ENCODE assay signal across 20 cellular contexts in the genomic region with DNA sequence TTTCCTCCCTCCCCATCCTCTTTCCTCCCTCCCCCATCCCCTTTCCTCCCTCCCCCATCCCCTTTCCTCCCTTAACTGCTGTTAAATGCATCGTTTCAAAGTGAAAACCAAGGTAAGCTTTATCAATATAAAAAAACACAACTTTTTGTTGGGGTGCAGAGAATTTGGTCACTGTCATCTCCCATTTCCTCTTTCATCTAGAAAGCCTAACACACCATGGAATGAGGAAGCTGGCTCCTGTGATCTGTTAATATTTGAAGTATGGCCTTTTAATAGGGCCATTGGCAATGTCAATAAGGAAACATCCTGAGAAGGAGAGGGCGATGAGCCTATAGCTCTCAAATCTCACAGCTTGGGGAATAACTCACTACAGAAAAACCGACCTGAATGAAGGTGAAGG. TPM values are rescaled to one million over a fixed set of nuclear protein-coding genes. Genes with fewer than 3 reads are reported as not detected.
DNase-seq lines count a peak whose midpoint lies in the region; ATAC-seq, FAIRE-seq and TF ChIP-seq lines count a peak whose summit lies in the region.
"Had no signal": no experiment of that assay in that cellular context is flagged by ENCODE, and none has a peak within 500 bp of the region (broad histone marks: within the 10 kb centered on the region; RNA-seq: fewer than 3 reads in every experiment).

No MANE protein-coding gene starts in this region.

- no peaks in the 10 kb centered on the region for H4K20me1 ChIP-seq in GM12878 (ENCODE audit: control insufficient read depth, insufficient read depth)

- H3K36me3 ChIP-seq in GM12878 (ENCODE audit: control insufficient read depth in 2 of 2, insufficient read depth in 2 of 2, low read length in 1 of 2) = no peaks in the 10 kb centered on the region
- H3K36me3 ChIP-seq: SJCRH30, thyroid gland had no signal

- no peak overlapping the region for H3K4me3 ChIP-seq in GM12878
- H3K4me3 ChIP-seq: SJCRH30, smooth muscle cell, thyroid gland had no signal

- no peak overlapping the region for H3K9ac ChIP-seq in GM12878 (ENCODE audit: control insufficient read depth, insufficient read depth, low read length)

- TF ChIP-seq EP300 in GM12878 (IDR thresholded peaks at IDR 0.05; ENCODE audit: borderline replicate concordance in 1 of 2, control insufficient read depth in 1 of 2, low read depth in 2 of 2, low read length in 2 of 2) = no peak

- RAD21 ChIA-PET in GM12878 (lab: Charles Lee; ENCODE audit: unreplicated experiment) = interaction anchor here (0.6 to 1.2 kb wide), 2 partner anchors 58 to 73 kb away, joined by 3 to 4 read pairs; no protein-coding TSS in a partner anchor

- H3K4me1 ChIP-seq in GM12878 (ENCODE audit: control insufficient read depth, insufficient read depth, low read length) = peaks cover 11% of the 10 kb centered on the region
- H3K4me1 ChIP-seq: SJCRH30, thyroid gland had no signal

- CTCF ChIA-PET in GM12878 (lab: Yijun Ruan, JAX) = interaction anchor here (1.3 to 4.2 kb wide), 2 partner anchors 13 to 59 kb away, joined by 4 to 58 read pairs; no protein-coding TSS in a partner anchor

- intact Hi-C loops in GM12878 (cut with micrococcal nuclease; ENCODE audit: unreplicated experiment) (no loop called here), cardiac septum (cut with DNase I) (no loop called here)

- no peaks in the 10 kb centered on the region for H3K9me3 ChIP-seq in GM12878 (replicated peaks; ENCODE audit: control insufficient read depth, insufficient read depth, low read length)
- H3K9me3 ChIP-seq: SJCRH30, thyroid gland had no signal

- TF ChIP-seq RAD21 in GM12878 (IDR thresholded peaks at IDR 0.05; ENCODE audit: insufficient read depth, low read depth, low read length) = no peak

- no TSS peak for BruUV-seq in GM12878 (replicated peaks; lab: Mats Ljungman, UMichigan)

- POLR2A ChIA-PET in GM12878 (lab: Charles Lee) = interaction anchor here (0.6 to 5.5 kb wide), 2 partner anchors 28 to 193 kb away, joined by 4 to 23 read pairs; no protein-coding TSS in a partner anchor

- no peak for TF ChIP-seq POLR2A in GM12878 (IDR thresholded peaks at IDR 0.05; ENCODE audit: low read depth, low read length)

- no peak for TF ChIP-seq CTCF in GM12878 (IDR thresholded peaks at IDR 0.05 in 2 of 3, conservative IDR thresholded peaks at IDR 0.05 in 1 of 3; ENCODE audit: control insufficient read depth in 2 of 3, extremely low read depth in 1 of 3, insufficient read depth in 1 of 3, low read depth in 3 of 3, low read length in 3 of 3)

- no peak for FAIRE-seq in GM12878 (lab: Jason Lieb, UNC)
- FAIRE-seq: A204.1, H1 had no signal

- H3K4me2 ChIP-seq in GM12878 (ENCODE audit: control insufficient read depth, insufficient read depth) = no peak overlapping the region
- H3K4me2 ChIP-seq: smooth muscle cell had no signal

- 40% methylated on average over 3 of the region's 3 CpGs for WGBS in GM12878 (ENCODE audit: insufficient coverage, insufficient replicate concordance, low lambda C conversion rate, missing lambda C conversion rate)

- no peaks in the 10 kb centered on the region for H3K27me3 ChIP-seq in GM12878 (replicated peaks in 1 of 2; ENCODE audit: control insufficient read depth in 2 of 2, insufficient read depth in 2 of 2, low read length in 1 of 2)
- H3K27me3 ChIP-seq: SJCRH30, thyroid gland had no signal

- H3K27ac ChIP-seq in GM12878 (ENCODE audit: control insufficient read depth, insufficient read depth) = no peak overlapping the region
- H3K27ac ChIP-seq: SJCRH30, thyroid gland had no signal

- SMC1A ChIA-PET in GM12878 (lab: Charles Lee; ENCODE audit: uncharacterized antibody, unreplicated experiment) = interaction anchor here (0.6 to 3.9 kb wide), 8 partner anchors 10 to 845 kb away, joined by 3 to 26 read pairs (median 3); no protein-coding TSS in a partner anchor

- ATAC-seq in GM12878 (no peak), GM19324 (IDR thresholded peaks at IDR 0.05; ENCODE audit: low FRiP score, unreplicated experiment) (no peak), HG02678 (IDR thresholded peaks at IDR 0.05; ENCODE audit: unreplicated experiment) (no peak)
- ATAC-seq: activated naive CD4-positive, alpha-beta T cell treated with anti-CD3 and anti-CD28 coated beads, Interleukin-2, amount 50 U/mL, for 72 hours; CD8-positive, alpha-beta T cell had no signal

- in situ Hi-C loops in GM12878 (cut with MboI) = no loop called here

- no peak overlapping the region for H2AFZ ChIP-seq in GM12878 (ENCODE audit: control insufficient read depth, low read depth, low read length)

- DNase-seq in NCI-H510A treated with DMSO at 0.1 percent for 48 hours (lab: John Stamatoyannopoulos, UW) = peak; percentile 9
- DNase-seq in NCI-H510A (lab: John Stamatoyannopoulos, UW) = no peak
- DNase-seq in MV-4-11 (lab: John Stamatoyannopoulos, UW) = peak; percentile 24
- no peak for DNase-seq in GM12878 (ENCODE audit: low read depth, low spot score)
- DNase-seq in NCI-H1436 (lab: John Stamatoyannopoulos, UW) = no peak
- no peak for DNase-seq in cardiac septum (ENCODE audit: low spot score)
- DNase-seq: activated CD4-positive, alpha-beta T cell treated with anti-CD3 and anti-CD28 coated beads, Interleukin-2, amount 10 ng/mL, durations not matched to agents 7 days and 5 days; activated T-cell treated with anti-CD3 and anti-CD28 coated beads, Interleukin-2, amount 50 U/mL, for 1 hour; CD8-positive, alpha-beta T cell; cortex of kidney; foreskin melanocyte; NCI-H1048; SJCRH30 had no signal

- no peaks in the 10 kb centered on the region for H3K79me2 ChIP-seq in GM12878 (ENCODE audit: control insufficient read depth, insufficient read depth, low read length)

TF ChIP-seq in GM12878, 131 proteins besides CTCF, POLR2A, EP300 and RAD21:
- TF ChIP-seq SPI1 (IDR thresholded peaks at IDR 0.05; ENCODE audit: borderline replicate concordance, insufficient read depth, low read depth, low read length) (peak; percentile 53; the same call in 1 of the 2 replicates), SUPT20H (IDR thresholded peaks at IDR 0.05; ENCODE audit: borderline replicate concordance, control insufficient read depth, low read depth, low read length) (no peak), NRF1 (conservative IDR thresholded peaks at IDR 0.05; ENCODE audit: low read depth, low read length) (no peak)

RNA-seq across cellular contexts. Expression of gene EXPH5, which starts 7.0 kb away (rescaled TPM):
- 87.4 and 89.2 TPM in 2 replicates for total RNA-seq in GM12878 (2013; cell fraction: nucleolus; rRNA removed)
- total RNA-seq in GM12878 (2014; rRNA removed) (6.6 and 8.5 TPM in 2 replicates), GM12878 (2014; rRNA removed; fragmentation: Illumina TruSeq; extraction: Trizol) (8.1 and 8.3 TPM in 2 replicates), GM12878 (2021) (9.2 and 11.1 TPM in 2 replicates), cardiac septum (0.46 TPM)
- 0.87 TPM for polyA plus RNA-seq in GM12878 (2011; ENCODE audit: low read depth)
- polyA plus RNA-seq in GM12878 (2011; rRNA removed) (8.6 and 10.3 TPM in 2 replicates), GM12878 (2014; fragmentation: Illumina TruSeq; extraction: Trizol) (2.4 and 2.9 TPM in 2 replicates), GM12878 (2014; fragmentation: Nextera tagmentation; extraction: Ambion mirVana) (1 to 10 TPM in 1 of 2 experiments, under 1 TPM in 1; 0.69 to 4.8 TPM), GM12878 (2014; rRNA removed) (2.2 and 2.7 TPM in 2 replicates), GM12878 (2016; fragmentation: Nextera tagmentation; extraction: Ambion mirVana) (1 to 10 TPM; 2.9 to 3.8 TPM)
- 3.0 and 3.2 TPM in 2 replicates for polyA plus RNA-seq in GM12878 (2011; cell fraction: cytosol; rRNA removed)
- polyA plus RNA-seq in GM12878 (2011; cell fraction: nucleus; rRNA removed) = 7.6 and 8.6 TPM in 2 replicates
- polyA plus RNA-seq in GM12878 (2012) = 0.80 and 1.3 TPM in 2 replicates
- polyA minus RNA-seq in GM12878 (2011; rRNA and poly(A)+ RNA removed) = 16.3 and 25.9 TPM in 2 replicates
- polyA minus RNA-seq in GM12878 (2011; cell fraction: cytosol; rRNA and poly(A)+ RNA removed) = 5.7 and 6.2 TPM in 2 replicates
- polyA minus RNA-seq in GM12878 (2011; cell fraction: nucleus; rRNA and poly(A)+ RNA removed) = 8.7 and 10.6 TPM in 2 replicates

Comparison
In these comparisons a context has a peak if more than half of its experiments do, and no peak if none do; other contexts are left out.
1. DNase-seq: peak in NCI-H510A treated with DMSO at 0.1 percent for 48 hours (single experiment) and MV-4-11 (single experiment); none in NCI-H510A (single experiment), GM12878 (single experiment), NCI-H1436 (single experiment) and cardiac septum (single experiment).